8 cellular contexts compared by ENCODE assay signal in genomic region chr14:96424104-96424989, GRCh38. TPM values are rescaled to one million over a fixed set of nuclear protein-coding genes. Genes with fewer than 3 reads are reported as not detected.
A peak's percentile ranks its signal among the peaks of the same experiment; 100 is the strongest.
DNase-seq lines count a peak whose midpoint lies in the region; ATAC-seq, FAIRE-seq and TF ChIP-seq lines count a peak whose summit lies in the region.

No MANE protein-coding gene starts in this region.

- no peak overlapping the region for H2BK15ac ChIP-seq in H1 (ENCODE audit: low read length)

- peak overlapping the region; percentile 8; the same call in 1 of the 2 replicates for H4K8ac ChIP-seq in H1 (ENCODE audit: extremely low read depth, insufficient read depth, low read length)

- H4K91ac ChIP-seq in H1 (replicated peaks; ENCODE audit: insufficient read length, low read length): no peak overlapping the region

- no peak overlapping the region for H3K23ac ChIP-seq in H1 (ENCODE audit: insufficient read length)

- H3K4me3 Mint-ChIP-seq in mesothelial cell of epicardium: no peak overlapping the region

- H3K27ac Mint-ChIP-seq in mesothelial cell of epicardium: no peak overlapping the region

- peak; percentile 62 for TF ChIP-seq CTCF in BJ (IDR thresholded peaks at IDR 0.05; ENCODE audit: insufficient read depth, low read depth, low read length)
- peak in 2 of 3 experiments; percentile 52 to 66; a peak in 2 of 4 replicates for TF ChIP-seq CTCF in H1 (IDR thresholded peaks at IDR 0.05; ENCODE audit: control extremely low read depth in 1 of 3, insufficient read depth in 1 of 3, low read depth in 1 of 3, low read length in 3 of 3)
- peak; percentile 83 for TF ChIP-seq CTCF in mesothelial cell of epicardium (IDR thresholded peaks at IDR 0.05; ENCODE audit: unreplicated experiment)

- H3K4me2 ChIP-seq in H1 (ENCODE audit: insufficient read depth in 1 of 2, low read depth in 2 of 2, low read length in 2 of 2): peak overlapping the region in 1 of 2 experiments; percentile 44; a peak in 1 of 4 replicates

- TF ChIP-seq POLR2A in H1 (IDR thresholded peaks at IDR 0.05; ENCODE audit: control extremely low read depth in 1 of 2, low read depth in 2 of 2, low read length in 2 of 2): no peak

- no peak overlapping the region for H3K27ac ChIP-seq in H1 (ENCODE audit: low read depth, low read length)

- H3K23me2 ChIP-seq in H1 (ENCODE audit: low read depth, low read length): no peaks in the 10 kb centered on the region; the same call in 1 of the 2 replicates

- H3K79me1 ChIP-seq in H1 (ENCODE audit: low read depth, low read length): no peaks in the 10 kb centered on the region

- peak; percentile 91 to 92 for TF ChIP-seq RAD21 in H1 (IDR thresholded peaks at IDR 0.05 in 1 of 2, conservative IDR thresholded peaks at IDR 0.05 in 1 of 2; ENCODE audit: low read depth in 2 of 2, low read length in 2 of 2)

- peak; percentile 68 for ATAC-seq in GM18858 (IDR thresholded peaks at IDR 0.05; ENCODE audit: unreplicated experiment)
- ATAC-seq in HG03135 (IDR thresholded peaks at IDR 0.05; ENCODE audit: unreplicated experiment): peak; percentile 84

- POLR2A ChIA-PET in BJ (lab: Charles Lee) (no interaction called here), H1 (lab: Charles Lee; ENCODE audit: partially characterized antibody) (no interaction called here)

- no peak overlapping the region for H2BK120ac ChIP-seq in H1 (replicated peaks; ENCODE audit: low read depth, low read length)

- H2BK5ac ChIP-seq in H1 (ENCODE audit: low read depth, low read length): no peak overlapping the region

- H3K4me3 ChIP-seq in BJ (ENCODE audit: low read depth, low read length): peak overlapping the region; percentile 37
- H3K4me3 ChIP-seq in H1 (ENCODE audit: extremely low read depth in 1 of 4, insufficient read depth in 2 of 4, low read depth in 3 of 4, low read length in 4 of 4): no peak overlapping the region; a peak in 1 of 8 replicates

- peaks cover 12% of the 10 kb centered on the region for H3K9me3 Mint-ChIP-seq in mesothelial cell of epicardium

- 63% methylated on average over 30 of the region's 34 CpGs; no CpG with 5 or more reads in 1 of the 2 experiments for WGBS in H1 (ENCODE audit: extremely low coverage in 1 of 2, insufficient coverage in 1 of 2, insufficient read length in 1 of 2, insufficient replicate concordance in 2 of 2, low coverage in 1 of 2, low lambda C conversion rate in 2 of 2, missing lambda C conversion rate in 1 of 2), 2 experiments

- peak; percentile 84 for FAIRE-seq in H1 (lab: Jason Lieb, UNC)

- no peaks in the 10 kb centered on the region for H3K9me3 ChIP-seq in H1 (ENCODE audit: insufficient read depth in 2 of 2, low read depth in 1 of 2, low read length in 1 of 2)

- peaks cover 4% of the 10 kb centered on the region for H3K4me1 Mint-ChIP-seq in mesothelial cell of epicardium

- H4K5ac ChIP-seq in H1 (ENCODE audit: insufficient read length, low read depth, low read length): no peak overlapping the region

- H3K9ac ChIP-seq in H1 (replicated peaks in 1 of 4; ENCODE audit: extremely low read depth in 1 of 4, low read depth in 3 of 4, low read length in 3 of 4): no peak overlapping the region

- H2BK20ac ChIP-seq in H1 (ENCODE audit: low read length): no peak overlapping the region

- no peak overlapping the region for H3K14ac ChIP-seq in H1 (ENCODE audit: insufficient read length)

- no peaks in the 10 kb centered on the region for H4K20me1 ChIP-seq in H1 (replicated peaks in 1 of 2; ENCODE audit: control insufficient read depth in 1 of 2, insufficient read depth in 2 of 2, low read length in 2 of 2)

- H3K4ac ChIP-seq in H1 (replicated peaks; ENCODE audit: insufficient read length, low read depth, low read length): no peak overlapping the region

- no peaks in the 10 kb centered on the region for H3K36me3 Mint-ChIP-seq in mesothelial cell of epicardium

- H3K27me3 ChIP-seq in BJ (ENCODE audit: control insufficient read depth, insufficient read depth, low read length) (no peaks in the 10 kb centered on the region), H1 (replicated peaks in 1 of 4; ENCODE audit: control insufficient read depth in 3 of 4, extremely low read depth in 1 of 4, insufficient read depth in 3 of 4, low read length in 3 of 4) (no peaks in the 10 kb centered on the region)

- no peak overlapping the region for H3K18ac ChIP-seq in H1 (ENCODE audit: extremely low read depth, low read length)

- no peak overlapping the region for H3K56ac ChIP-seq in H1 (replicated peaks; ENCODE audit: insufficient read length, low read depth, low read length)

- H3K27me3 Mint-ChIP-seq in mesothelial cell of epicardium (ENCODE audit: low read depth): no peaks in the 10 kb centered on the region

- TF ChIP-seq EP300 in H1 (IDR thresholded peaks at IDR 0.05; ENCODE audit: borderline replicate concordance in 1 of 2, low read depth in 2 of 2, low read length in 2 of 2): no peak

- no peaks in the 10 kb centered on the region for H3K36me3 ChIP-seq in BJ (ENCODE audit: control insufficient read depth, insufficient read depth, low read length)
- no peaks in the 10 kb centered on the region for H3K36me3 ChIP-seq in H1 (ENCODE audit: control insufficient read depth in 2 of 4, insufficient read depth in 4 of 4, low read length in 3 of 4)

- DNase-seq in BJ (ENCODE audit: low read depth): peak; percentile 13
- DNase-seq in NCI-H2171 (lab: John Stamatoyannopoulos, UW): peak; percentile 80
- DNase-seq in activated CD4-positive, CD25-positive, alpha-beta regulatory T cell treated with anti-CD3 and anti-CD28 coated beads, Interleukin-2, amount 50 U/mL, for 72 hours: peak; percentile 45
- no peak for DNase-seq in H1 (ENCODE audit: low read depth in 1 of 2, low spot score in 2 of 2)
- no peak for DNase-seq in mesothelial cell of epicardium (ENCODE audit: low spot score in 2 of 2, unreplicated experiment in 2 of 2)
- DNase-seq in stromal cell of bone marrow (ENCODE audit: low read depth): peak; percentile 43

- no peaks in the 10 kb centered on the region for H3K79me2 ChIP-seq in H1 (ENCODE audit: control insufficient read depth in 1 of 2, insufficient read depth in 2 of 2, low read length in 2 of 2)

- H2BK12ac ChIP-seq in H1 (ENCODE audit: low read depth, low read length): no peak overlapping the region

- CTCF ChIA-PET in BJ (lab: Yijun Ruan, JAX) (interaction anchor here (0.5 to 2.9 kb wide), 12 partner anchors 20 to 865 kb away, joined by 3 to 22 read pairs (median 3); no protein-coding TSS in a partner anchor), H1 (lab: Charles Lee; ENCODE audit: partially characterized antibody) (interaction anchor here (0.7 to 2.5 kb wide), 11 partner anchors 9 to 326 kb away, joined by 3 to 16 read pairs (median 4); no protein-coding TSS in a partner anchor)

- H2AK5ac ChIP-seq in H1 (ENCODE audit: low read depth, low read length): no peak overlapping the region

- no peaks in the 10 kb centered on the region for H3K4me1 ChIP-seq in H1 (replicated peaks in 1 of 4; ENCODE audit: control insufficient read depth in 3 of 4, insufficient read depth in 4 of 4, low read length in 3 of 4)

- no peak overlapping the region for H2AFZ ChIP-seq in H1 (ENCODE audit: low read length)

TF ChIP-seq in H1, 55 proteins besides CTCF, POLR2A, EP300 and RAD21:
- TF ChIP-seq CBX8 (IDR thresholded peaks at IDR 0.05; ENCODE audit: borderline replicate concordance, low read depth, low read length): no peak
- TF ChIP-seq KDM5A (IDR thresholded peaks at IDR 0.05; ENCODE audit: low read length): no peak
- TF ChIP-seq RNF2 (IDR thresholded peaks at IDR 0.05; ENCODE audit: borderline replicate concordance, low read depth, low read length, missing control alignments, poor library complexity, severe bottlenecking): no peak
- TF ChIP-seq YY1 (IDR thresholded peaks at IDR 0.05; ENCODE audit: low read depth, low read length): no peak
- TF ChIP-seq CEBPB (IDR thresholded peaks at IDR 0.05; ENCODE audit: low read depth, low read length): no peak
- no peak for TF ChIP-seq TBP (IDR thresholded peaks at IDR 0.05; ENCODE audit: low read depth, low read length)
- no peak for TF ChIP-seq SRF (IDR thresholded peaks at IDR 0.05; ENCODE audit: low read depth, low read length)
- TF ChIP-seq ZNF274 (IDR thresholded peaks at IDR 0.05; ENCODE audit: borderline replicate concordance, extremely low read depth, low read length): no peak
- TF ChIP-seq PHF8 (conservative IDR thresholded peaks at IDR 0.05; ENCODE audit: low read depth, low read length): no peak
- TF ChIP-seq POLR2AphosphoS5 (IDR thresholded peaks at IDR 0.05; ENCODE audit: low read depth, low read length): no peak
- TF ChIP-seq CHD2 (IDR thresholded peaks at IDR 0.05; ENCODE audit: low read length): no peak
- no peak for TF ChIP-seq CREB1 (IDR thresholded peaks at IDR 0.05)

RNA-seq across cellular contexts. Expression of gene AK7, which starts 32.4 kb away (rescaled TPM):
- polyA plus RNA-seq in BJ (2011; rRNA removed) (0.10 and 0.20 TPM in 2 replicates), H1 (2011; rRNA removed) (2.9 and 3.9 TPM in 2 replicates)
- not detected in 2 replicates for polyA minus RNA-seq in BJ (2011; rRNA and poly(A)+ RNA removed)
- 7.0 and 8.0 TPM in 2 replicates for total RNA-seq in H1 (2021; fragmentation: NEBNext Ultra II Directional; extraction: Animal tissue kit (Norgen Biotek cat#: 25700))
- 5.4 TPM for polyA plus RNA-seq in H1 (2011; cell fraction: cytosol; rRNA removed)
- polyA plus RNA-seq in H1 (2011; cell fraction: nucleus; rRNA removed): 6.0 TPM
- 3.1 to 4.7 TPM (median 4.1 TPM) in 4 replicates for polyA plus RNA-seq in H1 (2012, experiment 1 of 2)
- polyA plus RNA-seq in H1 (2012, experiment 2 of 2): 2.8 TPM
- 3.6 TPM for polyA plus RNA-seq in H1 (2013, experiment 1 of 2)
- 4.0 TPM for polyA plus RNA-seq in H1 (2013, experiment 2 of 2)
- polyA minus RNA-seq in H1 (2011; rRNA and poly(A)+ RNA removed): 4.7 and 7.0 TPM in 2 replicates
- polyA minus RNA-seq in H1 (2011; cell fraction: cytosol; rRNA and poly(A)+ RNA removed): 3.1 TPM
- polyA minus RNA-seq in H1 (2011; cell fraction: nucleus; rRNA and poly(A)+ RNA removed): 9.0 TPM
- 1.9 to 2.6 TPM (median 2.2 TPM) in 3 replicates for total RNA-seq in mesothelial cell of epicardium

Comparison
In these comparisons a context has a peak if more than half of its experiments do, and no peak if none do; other contexts are left out.
1. DNase-seq: peak in BJ (single experiment), NCI-H2171 (single experiment), activated CD4-positive, CD25-positive, alpha-beta regulatory T cell treated with anti-CD3 and anti-CD28 coated beads, Interleukin-2, amount 50 U/mL, for 72 hours (single experiment) and stromal cell of bone marrow (single experiment); none in H1 (0 of 2) and mesothelial cell of epicardium (0 of 2).
2. Peak in every context shown above with its lines, with median percentiles within 50 percentile points of each other: CTCF ChIP-seq.